ENCODE assay signal across 8 cellular contexts in the genomic region with DNA sequence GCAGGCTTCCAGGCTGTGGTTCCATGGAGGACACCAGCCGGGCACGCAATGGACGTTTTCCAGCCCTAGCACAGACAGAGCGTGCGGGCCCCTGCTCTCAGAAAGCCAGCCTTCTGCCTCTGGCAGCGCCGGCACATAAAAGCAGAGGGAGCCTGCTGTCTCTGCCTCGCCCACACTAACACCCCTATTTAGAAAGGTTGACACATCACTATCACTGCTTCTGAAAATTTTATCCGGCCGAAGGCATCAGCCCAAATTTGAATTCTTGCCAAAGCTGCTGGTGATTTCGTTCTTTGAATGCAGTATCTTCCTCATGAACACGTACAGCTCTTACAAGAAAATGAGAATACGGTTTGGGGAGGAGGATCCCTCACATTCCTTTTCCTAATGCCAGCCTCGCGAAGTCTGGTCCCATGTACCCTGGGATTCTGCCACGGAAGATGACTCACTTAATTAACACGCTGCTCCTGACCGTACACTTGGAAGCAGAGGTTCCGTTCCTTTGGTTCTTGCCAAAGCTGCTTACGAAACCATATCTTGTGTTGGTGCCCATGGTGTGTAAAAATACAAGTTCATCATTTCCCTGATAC. TPM values are rescaled to one million over a fixed set of nuclear protein-coding genes. Genes with fewer than 3 reads are reported as not detected.
DNase-seq lines count a peak whose midpoint lies in the region; ATAC-seq and TF ChIP-seq lines count a peak whose summit lies in the region.

No MANE protein-coding gene starts in this region.

- H3K36me3 ChIP-seq in BLaER1 treated with 17β-estradiol and CSF1 and Interleukin-3, amounts not matched to agents 10 nM and 100 nM, result peaks cover 0 to 15% (median 4%) of the 10 kb centered on the region in 11 experiments; a peak in 8 of 22 replicates
- H3K36me3 ChIP-seq in HUES64 (ENCODE audit: insufficient read depth, low read length) (no peaks in the 10 kb centered on the region), adipocyte (ENCODE audit: control insufficient read depth, insufficient read depth, low read length, severe bottlenecking) (no peaks in the 10 kb centered on the region)

- peaks cover 15 to 25% (median 21%) of the 10 kb centered on the region in 11 experiments for H3K27me3 ChIP-seq in BLaER1 treated with 17β-estradiol and CSF1 and Interleukin-3, amounts not matched to agents 10 nM and 100 nM
- H3K27me3 ChIP-seq in HUES64 (ENCODE audit: insufficient read depth, low read length), result peaks cover 37% of the 10 kb centered on the region
- H3K27me3 ChIP-seq in adipocyte (replicated peaks; ENCODE audit: control insufficient read depth, insufficient read depth, low read length), result no peaks in the 10 kb centered on the region

- H4K20me1 ChIP-seq in BLaER1 treated with 17β-estradiol and CSF1 and Interleukin-3, amounts not matched to agents 10 nM and 100 nM, result peaks cover 18 to 40% (median 33%) of the 10 kb centered on the region in 11 experiments; a peak in 21 of 22 replicates

- ATAC-seq in HG02885 (IDR thresholded peaks at IDR 0.05; ENCODE audit: poor library complexity, unreplicated experiment), result no peak

- peak overlapping the region in 4 of 11 experiments; percentile 81 to 96 (median 94); a peak in 6 of 22 replicates for H3K9ac ChIP-seq in BLaER1 treated with 17β-estradiol and CSF1 and Interleukin-3, amounts not matched to agents 10 nM and 100 nM
- H3K9ac ChIP-seq in HUES64 (ENCODE audit: low read depth, low read length) (no peak overlapping the region), adipocyte (ENCODE audit: low read length) (peak overlapping the region; percentile 85)

- intact Hi-C loops in cardiac septum (cut with DNase I), result loop anchor here (2.0 to 10.0 kb wide), 2 partner anchors 23 to 51 kb away; partner anchors contain the start of gene DECR2

- peaks cover 20% of the 10 kb centered on the region for H3K27me3 Mint-ChIP-seq in progenitor cell of endocrine pancreas

- H3K4me2 ChIP-seq in BLaER1 treated with 17β-estradiol and CSF1 and Interleukin-3, amounts not matched to agents 10 nM and 100 nM, result peak overlapping the region; percentile 94 to 99 (median 98)

- H3K4me1 ChIP-seq in BLaER1 treated with 17β-estradiol and CSF1 and Interleukin-3, amounts not matched to agents 10 nM and 100 nM, result peaks cover 32 to 41% (median 36%) of the 10 kb centered on the region in 10 experiments
- peaks cover 5% of the 10 kb centered on the region; the same call in 1 of the 2 replicates for H3K4me1 ChIP-seq in HUES64 (ENCODE audit: insufficient read depth, low read length)
- peaks cover 31% of the 10 kb centered on the region for H3K4me1 ChIP-seq in adipocyte (ENCODE audit: control insufficient read depth, insufficient read depth, low read length)

- H3K4me3 ChIP-seq in BLaER1 treated with 17β-estradiol and CSF1 and Interleukin-3, amounts not matched to agents 10 nM and 100 nM, result peak overlapping the region in 8 of 10 experiments; percentile 88 to 97 (median 96); a peak in 15 of 20 replicates
- H3K4me3 ChIP-seq in HUES64 (ENCODE audit: low read length) (peak overlapping the region; percentile 79), adipocyte (ENCODE audit: low read length) (peak overlapping the region; percentile 82)

- H3K36me3 Mint-ChIP-seq in progenitor cell of endocrine pancreas (ENCODE audit: insufficient read depth), result peaks cover 5% of the 10 kb centered on the region

- H3K9me3 Mint-ChIP-seq in progenitor cell of endocrine pancreas (ENCODE audit: low read depth), result no peaks in the 10 kb centered on the region

- H3K4me1 Mint-ChIP-seq in progenitor cell of endocrine pancreas (ENCODE audit: low read depth), result peaks cover 21% of the 10 kb centered on the region

- no peak overlapping the region for H3K27ac ChIP-seq in BLaER1 treated with 17β-estradiol and CSF1 and Interleukin-3, amounts not matched to agents 10 nM and 100 nM
- no peak overlapping the region for H3K27ac ChIP-seq in HUES64 (ENCODE audit: low read depth, low read length)

- H3K9me3 ChIP-seq in BLaER1 treated with 17β-estradiol and CSF1 and Interleukin-3, amounts not matched to agents 10 nM and 100 nM (replicated peaks in 1 of 11), result no peaks in the 10 kb centered on the region
- H3K9me3 ChIP-seq in HUES64 (ENCODE audit: insufficient read depth, low read depth, low read length) (no peaks in the 10 kb centered on the region), adipocyte (ENCODE audit: control insufficient read depth, low read length) (no peaks in the 10 kb centered on the region)

- DNase-seq in adipocyte (ENCODE audit: low read depth) (peak; percentile 91), cardiac septum (ENCODE audit: low spot score) (peak; percentile 81), progenitor cell of endocrine pancreas (ENCODE audit: low spot score, unreplicated experiment) (no peak), GM19238 (ENCODE audit: insufficient read length, low spot score) (no peak)
- DNase-seq in effector CD4-positive, alpha-beta T cell, result no peak

- 51% methylated on average over 20 of the region's 20 CpGs for WGBS in HUES64

- peak overlapping the region; percentile 58 for H3K4me3 Mint-ChIP-seq in progenitor cell of endocrine pancreas (ENCODE audit: low read depth)

- TF ChIP-seq CTCF in progenitor cell of endocrine pancreas (IDR thresholded peaks at IDR 0.05; ENCODE audit: unreplicated experiment), result no peak

- H3K27ac Mint-ChIP-seq in progenitor cell of endocrine pancreas, result no peak overlapping the region

RNA-seq across cellular contexts. Expression of gene RAB11FIP3, which starts 1.3 kb away (rescaled TPM):
- 20.1 TPM for polyA plus RNA-seq in HUES64 (2013, experiment 1 of 2)
- 17.1 TPM for polyA plus RNA-seq in HUES64 (2013, experiment 2 of 2)
- total RNA-seq in cardiac septum (52.2 TPM), progenitor cell of endocrine pancreas (92.7 and 97.9 TPM in 2 replicates)

RNA-seq across cellular contexts. Expression of gene DECR2, which starts 22.4 kb away (rescaled TPM):
- polyA plus RNA-seq in HUES64 (2013, experiment 1 of 2), result 12.8 TPM
- 15.0 TPM for polyA plus RNA-seq in HUES64 (2013, experiment 2 of 2)
- total RNA-seq in cardiac septum (11.6 TPM), progenitor cell of endocrine pancreas (39.4 and 41.3 TPM in 2 replicates)

RNA-seq across cellular contexts. Expression of gene NME4, which starts 27.1 kb away (rescaled TPM):
- polyA plus RNA-seq in HUES64 (2013, experiment 1 of 2), result 240 TPM
- polyA plus RNA-seq in HUES64 (2013, experiment 2 of 2), result 284 TPM
- total RNA-seq in cardiac septum (65.0 TPM), progenitor cell of endocrine pancreas (151 and 154 TPM in 2 replicates)

RNA-seq across cellular contexts. Expression of gene PGAP6, which starts 42.4 kb away (rescaled TPM):
- 50.5 TPM for polyA plus RNA-seq in HUES64 (2013, experiment 1 of 2)
- 61.3 TPM for polyA plus RNA-seq in HUES64 (2013, experiment 2 of 2)
- total RNA-seq in cardiac septum (42.8 TPM), progenitor cell of endocrine pancreas (92.7 and 92.9 TPM in 2 replicates)

RNA-seq across cellular contexts. Expression of gene MRPL28, which starts 53.8 kb away (rescaled TPM):
- 82.0 TPM for polyA plus RNA-seq in HUES64 (2013, experiment 1 of 2)
- 77.9 TPM for polyA plus RNA-seq in HUES64 (2013, experiment 2 of 2)
- total RNA-seq in cardiac septum (60.1 TPM), progenitor cell of endocrine pancreas (82.7 and 85.3 TPM in 2 replicates)

Comparison
In these comparisons a context has a peak if more than half of its experiments do, and no peak if none do; other contexts are left out.
1. DNase-seq: peak in adipocyte (single experiment) and cardiac septum (single experiment); none in progenitor cell of endocrine pancreas (single experiment), effector CD4-positive, alpha-beta T cell (single experiment) and GM19238 (single experiment).
2. Peak in every context shown above with its lines, with median percentiles within 50 percentile points of each other: H3K4me3 ChIP-seq.